In the genomic region with DNA sequence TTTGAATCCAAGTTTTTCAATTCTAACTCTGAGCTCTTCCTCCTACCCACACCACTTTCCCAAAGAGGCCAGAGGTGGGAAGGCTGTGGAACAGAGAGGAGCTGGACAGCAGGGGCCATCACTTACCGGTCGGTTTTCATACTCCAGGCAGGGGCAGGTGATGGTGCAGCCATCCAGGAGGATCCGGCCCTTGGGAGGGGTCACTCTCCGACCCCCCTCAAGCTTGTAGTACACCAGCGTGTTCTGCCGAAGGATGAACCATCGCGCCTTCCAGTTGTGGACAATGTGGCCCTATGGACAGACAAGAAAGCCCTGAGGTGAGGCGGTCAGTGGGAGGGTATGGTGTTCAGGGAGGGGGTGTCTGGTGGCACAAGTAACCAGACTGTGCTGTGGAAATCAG, we compare ENCODE assay signal across 1 cellular context.
TF ChIP-seq lines count a peak whose summit lies in the region.

No MANE protein-coding gene starts in this region.

TF ChIP-seq in H1, 55 proteins besides CTCF, POLR2A, EP300 and RAD21:
- TF ChIP-seq CHD2 (IDR thresholded peaks at IDR 0.05; ENCODE audit: low read length) (no peak), RXRA (IDR thresholded peaks at IDR 0.05; ENCODE audit: insufficient read depth, low read depth, low read length) (no peak), CREB1 (IDR thresholded peaks at IDR 0.05) (no peak), FOSL1 (IDR thresholded peaks at IDR 0.05; ENCODE audit: insufficient read depth, low read depth, low read length) (no peak), TAF1 (IDR thresholded peaks at IDR 0.05; ENCODE audit: low read depth, low read length) (no peak), CTBP2 (IDR thresholded peaks at IDR 0.05; ENCODE audit: borderline replicate concordance, insufficient read depth, insufficient read length, low read length) (no peak), HDAC2 (IDR thresholded peaks at IDR 0.05; ENCODE audit: borderline replicate concordance in 1 of 2, low read depth in 2 of 2, low read length in 2 of 2) (no peak), TBP (IDR thresholded peaks at IDR 0.05; ENCODE audit: low read depth, low read length) (no peak), KDM5A (IDR thresholded peaks at IDR 0.05; ENCODE audit: low read length) (no peak), BCL11A (IDR thresholded peaks at IDR 0.05; ENCODE audit: low read depth in 2 of 2, low read length in 2 of 2) (no peak)
